8 cellular contexts compared by ENCODE assay signal in the genomic region with DNA sequence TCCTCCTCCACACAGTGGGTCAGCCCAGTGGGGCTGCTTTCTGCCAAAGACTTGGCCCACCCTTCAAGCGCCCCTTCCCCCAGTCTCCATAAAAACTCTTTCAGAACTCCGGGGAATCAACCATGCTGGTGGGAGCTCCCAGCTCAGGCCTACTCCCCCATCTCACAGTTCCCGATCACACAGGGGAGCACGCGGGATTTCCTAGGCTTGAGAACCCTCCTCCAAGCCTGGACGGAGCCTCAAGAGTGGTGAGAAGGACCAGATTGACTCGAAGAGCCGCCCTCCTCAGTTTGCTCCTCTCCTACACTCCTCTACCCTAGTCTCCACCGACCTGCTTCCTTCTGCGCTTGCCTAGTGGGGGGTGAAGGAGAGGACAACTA.
DNase-seq lines count a peak whose midpoint lies in the region; ATAC-seq and TF ChIP-seq lines count a peak whose summit lies in the region.

No MANE protein-coding gene starts in this region.

- no peak for TF ChIP-seq POLR2A in uterus (IDR thresholded peaks at IDR 0.05)

- H3K27me3 Mint-ChIP-seq in MCF 10A (ENCODE audit: insufficient read depth, unreplicated experiment) = peaks cover 42% of the 10 kb centered on the region

- H3K4me3 ChIP-seq in lower lobe of right lung = peak overlapping the region; percentile 59
- H3K4me3 ChIP-seq in uterus = peak overlapping the region; percentile 25 to 37

- H3K36me3 ChIP-seq in lower lobe of right lung (no peaks in the 10 kb centered on the region), uterus (no peaks in the 10 kb centered on the region)

- CTCF ChIA-PET in MCF 10A (lab: Yijun Ruan, JAX) = interaction anchor here (0.7 kb wide), 1 partner anchor 156 kb away, joined by 3 read pairs; no protein-coding TSS in a partner anchor

- TF ChIP-seq CTCF in MCF 10A (IDR thresholded peaks at IDR 0.05; ENCODE audit: unreplicated experiment) (no peak), lower lobe of right lung (IDR thresholded peaks at IDR 0.05) (no peak), uterus (IDR thresholded peaks at IDR 0.05) (no peak)

- ATAC-seq in Right ventricle myocardium inferior (peak; percentile 36), lower lobe of right lung (peak; percentile 3 to 22)

- peaks cover 13% of the 10 kb centered on the region for H3K4me1 Mint-ChIP-seq in MCF 10A (ENCODE audit: insufficient read depth, unreplicated experiment)

- H3K27ac ChIP-seq in lower lobe of right lung (peak overlapping the region; percentile 83), uterus (peak overlapping the region; percentile 76 to 89)

- no peaks in the 10 kb centered on the region for H3K36me3 Mint-ChIP-seq in MCF 10A (ENCODE audit: insufficient read depth, unreplicated experiment)

- no peaks in the 10 kb centered on the region for H3K9me3 Mint-ChIP-seq in MCF 10A (ENCODE audit: unreplicated experiment)

- no peaks in the 10 kb centered on the region for H3K27me3 ChIP-seq in lower lobe of right lung (ENCODE audit: low read depth)
- H3K27me3 ChIP-seq in uterus = no peaks in the 10 kb centered on the region

- H3K4me3 Mint-ChIP-seq in MCF 10A (ENCODE audit: unreplicated experiment) = peak overlapping the region; percentile 69

- intact Hi-C loops in Right ventricle myocardium inferior (cut with DNase I) (loop anchor here (2.0 to 10.0 kb wide), 4 partner anchors 78 to 245 kb away; a partner anchor contains a TSS), cardiac septum (cut with DNase I) (loop anchor here (5.0 kb wide), 2 partner anchors 155 to 245 kb away; no protein-coding TSS in a partner anchor), MCF 10A (cut with micrococcal nuclease) (loop anchor here (10.0 kb wide), 1 partner anchor 112 kb away; a partner anchor contains a TSS), lower lobe of right lung (cut with DNase I) (no loop called here), uterus (cut with DNase I; ENCODE audit: low total_unique reads) (no loop called here)

- DNase-seq in Right ventricle myocardium inferior (ENCODE audit: missing footprints) (no peak), cardiac septum (ENCODE audit: low spot score) (no peak), MCF 10A (ENCODE audit: unreplicated experiment) (no peak), lower lobe of right lung (no peak), uterus (peak; percentile 54 to 57), cerebellar cortex (ENCODE audit: low spot score) (no peak), NCI-H524 treated with DMSO at 0.1 percent for 48 hours (lab: John Stamatoyannopoulos, UW) (no peak), glomerular visceral epithelial cell (ENCODE audit: extremely low spot score) (no peak)

- no TSS peak for BruUV-seq in MCF 10A (replicated peaks; lab: Mats Ljungman, UMichigan)

- POLR2A ChIA-PET in MCF 10A (lab: Yijun Ruan, JAX) = interaction anchor here (0.6 to 2.3 kb wide), 2 partner anchors 15 to 116 kb away, joined by 3 to 12 read pairs; a partner anchor contains a TSS

- H3K4me1 ChIP-seq in lower lobe of right lung (no peaks in the 10 kb centered on the region), uterus (peaks cover 0 to 5% of the 10 kb centered on the region in 2 donors)

- no peaks in the 10 kb centered on the region for H3K9me3 ChIP-seq in lower lobe of right lung
- no peaks in the 10 kb centered on the region for H3K9me3 ChIP-seq in uterus

- no peak overlapping the region for H3K27ac Mint-ChIP-seq in MCF 10A (ENCODE audit: low read depth, unreplicated experiment)

Comparison
In these comparisons a context has a peak if more than half of its experiments do, and no peak if none do; other contexts are left out.
1. DNase-seq: peak in uterus (2 of 2); none in Right ventricle myocardium inferior (single experiment), cardiac septum (single experiment), MCF 10A (single experiment), lower lobe of right lung (single experiment), cerebellar cortex (single experiment), NCI-H524 treated with DMSO at 0.1 percent for 48 hours (single experiment) and glomerular visceral epithelial cell (single experiment).
2. intact Hi-C loops: an anchor here in Right ventricle myocardium inferior (2.0 to 10.0 kb wide), cardiac septum (5.0 kb wide) and MCF 10A (10.0 kb wide); none called in lower lobe of right lung and uterus.